28 cellular contexts compared by ENCODE assay signal in genomic region chrX:143455045-143455444, GRCh38.
DNase-seq lines count a peak whose midpoint lies in the region; ATAC-seq and TF ChIP-seq lines count a peak whose summit lies in the region.
"Had no signal": no experiment of that assay in that cellular context is flagged by ENCODE, and none has a peak within 500 bp of the region (broad histone marks: within the 10 kb centered on the region; RNA-seq: fewer than 3 reads in every experiment).

No MANE protein-coding gene starts in this region.

- in situ Hi-C loops in gastrocnemius medialis (cut with MboI; ENCODE audit: low sequenced_read_pairs in 4 of 4), result no loop called here

- H3K27ac ChIP-seq in gastrocnemius medialis, result no peak overlapping the region
- H3K27ac ChIP-seq: skin epidermis, testis, uterus had no signal

- H3K4me3 ChIP-seq in fibroblast of pulmonary artery (replicated peaks; ENCODE audit: low read depth, low read length) (no peak overlapping the region), gastrocnemius medialis (no peak overlapping the region)
- H3K4me3 ChIP-seq: GM12878, heart right ventricle, skin epidermis, testis, uterus had no signal

- peaks cover 0 to 8% of the 10 kb centered on the region in 2 donors for H3K4me1 ChIP-seq in gastrocnemius medialis
- H3K4me1 ChIP-seq: heart right ventricle, testis, uterus had no signal

- ATAC-seq in gastrocnemius medialis, result peak; percentile 56 to 76
- no peak for ATAC-seq in HG02763 (IDR thresholded peaks at IDR 0.05; ENCODE audit: unreplicated experiment)
- no peak for ATAC-seq in HG03280 (IDR thresholded peaks at IDR 0.05; ENCODE audit: unreplicated experiment)
- ATAC-seq: activated CD8-positive, alpha-beta memory T cell treated with anti-CD3 and anti-CD28 coated beads, Interleukin-2, amount 10 ng/mL, durations not matched to agents 7 days and 5 days; activated naive CD8-positive, alpha-beta T cell treated with anti-CD3 and anti-CD28 coated beads, Interleukin-2, amount 50 U/mL, for 24 hours; GM12878; Panc1; stimulated activated naive CD8-positive, alpha-beta T cell treated with anti-CD3 and anti-CD28 coated beads, Interleukin-15, Interleukin-2, amounts not matched to agents 100 U/mL and 50 U/mL, for 24 hours had no signal

- no peaks in the 10 kb centered on the region for H3K36me3 ChIP-seq in gastrocnemius medialis
- H3K36me3 ChIP-seq: heart right ventricle, uterus had no signal

- no peaks in the 10 kb centered on the region for H3K9me3 ChIP-seq in gastrocnemius medialis
- H3K9me3 ChIP-seq: testis, uterus had no signal

- no peak for TF ChIP-seq CTCF in fibroblast of pulmonary artery (IDR thresholded peaks at IDR 0.05; ENCODE audit: low read length, missing control alignments)
- no peak for TF ChIP-seq CTCF in gastrocnemius medialis (IDR thresholded peaks at IDR 0.05 in 4 of 5, conservative IDR thresholded peaks at IDR 0.05 in 1 of 5)

- no peaks in the 10 kb centered on the region for H3K27me3 ChIP-seq in gastrocnemius medialis
- H3K27me3 ChIP-seq: heart right ventricle, testis, uterus had no signal

- intact Hi-C loops in gastrocnemius medialis (cut with DNase I; ENCODE audit: low total_unique reads), result no loop called here

- DNase-seq in NCI-H1105 treated with DMSO at 0.1 percent for 48 hours (lab: John Stamatoyannopoulos, UW) (peak; percentile 8), NCI-H1105 (lab: John Stamatoyannopoulos, UW) (no peak), NCI-H524 treated with DMSO at 0.1 percent for 48 hours (lab: John Stamatoyannopoulos, UW) (peak; percentile 33), fibroblast of pulmonary artery (ENCODE audit: low read depth) (peak; percentile 28), gastrocnemius medialis (peak in 1 of 2 donors; percentile 14), NCI-H2196 treated with DMSO at 0.1 percent for 48 hours (lab: John Stamatoyannopoulos, UW; ENCODE audit: unreplicated experiment) (no peak)
- DNase-seq: 8988T; activated CD4-positive, CD25-positive, alpha-beta regulatory T cell; activated CD8-positive, alpha-beta memory T cell treated with anti-CD3 and anti-CD28 coated beads, Interleukin-2, amount 10 ng/mL, durations not matched to agents 7 days and 5 days; activated naive CD8-positive, alpha-beta T cell treated with anti-CD3 and anti-CD28 coated beads, Interleukin-2, amount 50 U/mL, for 24 hours; activated T-cell treated with anti-CD3 and anti-CD28 coated beads, Interleukin-2, amount 50 U/mL, for 48 hours; effector CD8-positive, alpha-beta T cell; EL; NCI-H1417; NCI-H2081 treated with DMSO at 0.1 percent for 48 hours; NCI-H446; SIG-M5; stimulated activated naive CD8-positive, alpha-beta T cell treated with anti-CD3 and anti-CD28 coated beads, Interleukin-15, Interleukin-2, amounts not matched to agents 100 U/mL and 50 U/mL, for 24 hours; SW 1271; T-helper 9 cell; testis; uterus had no signal

- TF ChIP-seq POLR2A in gastrocnemius medialis (IDR thresholded peaks at IDR 0.05), result no peak

Comparison
In these comparisons a context has a peak if more than half of its experiments do, and no peak if none do; other contexts are left out.
1. DNase-seq: peak in NCI-H1105 treated with DMSO at 0.1 percent for 48 hours (single experiment), NCI-H524 treated with DMSO at 0.1 percent for 48 hours (single experiment) and fibroblast of pulmonary artery (single experiment); none in NCI-H1105 (single experiment) and NCI-H2196 treated with DMSO at 0.1 percent for 48 hours (single experiment).
2. ATAC-seq: peak in gastrocnemius medialis (2 of 2); none in HG02763 (single experiment) and HG03280 (single experiment).